In the genomic region with DNA sequence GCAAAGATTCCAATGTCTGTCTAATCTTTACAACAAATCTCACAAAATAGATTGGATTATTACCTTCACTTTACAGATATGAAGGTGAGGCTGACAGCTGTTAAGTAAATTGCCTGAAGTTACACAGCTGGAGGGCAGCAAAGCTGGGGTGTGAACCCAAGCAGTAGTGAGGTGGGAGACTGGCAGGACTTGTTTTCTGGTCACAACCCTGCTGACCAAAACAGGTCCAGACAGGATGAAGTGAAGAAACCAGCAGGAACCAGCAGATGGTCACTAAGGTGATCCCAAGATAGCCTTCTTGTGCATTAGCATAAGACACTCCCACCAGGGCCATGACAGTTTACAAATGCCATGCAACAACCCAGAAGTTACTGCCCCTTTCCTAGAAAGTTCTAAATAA, we compare ENCODE assay signal across 1 cellular context.
A peak's percentile ranks its signal among the peaks of the same experiment; 100 is the strongest.
TF ChIP-seq lines count a peak whose summit lies in the region.
"Not testable (repeated sequence)": the region's sequence is repeated elsewhere in the genome, so short reads cannot be mapped to it uniquely, and the experiment has no call there.

No MANE protein-coding gene starts in this region.

TF ChIP-seq in K562, 482 proteins besides CTCF, POLR2A, EP300 and RAD21 (continued from another document):
- TF ChIP-seq, protein P1, sequence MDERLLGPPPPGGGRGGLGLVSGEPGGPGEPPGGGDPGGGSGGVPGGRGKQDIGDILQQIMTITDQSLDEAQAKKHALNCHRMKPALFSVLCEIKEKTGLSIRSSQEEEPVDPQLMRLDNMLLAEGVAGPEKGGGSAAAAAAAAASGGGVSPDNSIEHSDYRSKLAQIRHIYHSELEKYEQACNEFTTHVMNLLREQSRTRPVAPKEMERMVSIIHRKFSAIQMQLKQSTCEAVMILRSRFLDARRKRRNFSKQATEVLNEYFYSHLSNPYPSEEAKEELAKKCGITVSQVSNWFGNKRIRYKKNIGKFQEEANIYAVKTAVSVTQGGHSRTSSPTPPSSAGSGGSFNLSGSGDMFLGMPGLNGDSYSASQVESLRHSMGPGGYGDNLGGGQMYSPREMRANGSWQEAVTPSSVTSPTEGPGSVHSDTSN (CRISPR knock-in tag; IDR thresholded peaks at IDR 0.05; ENCODE audit: low read depth), result not testable (repeated sequence)
- TF ChIP-seq, protein P1 (tag; conservative IDR thresholded peaks at IDR 0.05; ENCODE audit: low read depth), result peak; percentile 53; the same call in 1 of the 2 replicates
- TF ChIP-seq, protein P2, sequence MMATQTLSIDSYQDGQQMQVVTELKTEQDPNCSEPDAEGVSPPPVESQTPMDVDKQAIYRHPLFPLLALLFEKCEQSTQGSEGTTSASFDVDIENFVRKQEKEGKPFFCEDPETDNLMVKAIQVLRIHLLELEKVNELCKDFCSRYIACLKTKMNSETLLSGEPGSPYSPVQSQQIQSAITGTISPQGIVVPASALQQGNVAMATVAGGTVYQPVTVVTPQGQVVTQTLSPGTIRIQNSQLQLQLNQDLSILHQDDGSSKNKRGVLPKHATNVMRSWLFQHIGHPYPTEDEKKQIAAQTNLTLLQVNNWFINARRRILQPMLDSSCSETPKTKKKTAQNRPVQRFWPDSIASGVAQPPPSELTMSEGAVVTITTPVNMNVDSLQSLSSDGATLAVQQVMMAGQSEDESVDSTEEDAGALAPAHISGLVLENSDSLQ (IDR thresholded peaks at IDR 0.05), result peak; percentile 76; the same call in 1 of the 2 replicates
